25 cellular contexts compared by ENCODE assay signal in the genomic region with DNA sequence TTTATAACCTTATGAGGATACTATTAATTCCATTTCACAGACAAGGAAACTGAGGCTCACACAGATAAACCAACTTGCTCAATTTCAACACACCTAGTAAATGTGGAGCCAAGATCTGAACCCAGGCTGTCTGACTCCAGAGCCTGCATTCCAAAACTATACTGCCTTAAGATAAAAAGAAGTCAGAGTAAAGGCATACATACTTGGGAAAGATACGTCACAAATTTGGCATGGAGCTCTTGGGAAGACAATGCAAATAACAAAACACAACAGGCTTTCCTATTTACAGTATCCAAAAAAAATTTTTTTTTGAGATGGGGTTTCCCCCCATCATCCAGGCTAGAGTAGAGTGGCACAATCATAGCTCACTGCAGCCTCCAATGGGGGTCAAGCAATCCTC.
"Had no signal": no experiment of that assay in that cellular context is flagged by ENCODE, and none has a peak within 500 bp of the region (broad histone marks: within the 10 kb centered on the region; RNA-seq: fewer than 3 reads in every experiment).

No MANE protein-coding gene starts in this region.

- H3K27ac ChIP-seq: ascending aorta, ovary, testis, WERI-Rb-1 had no signal

- ATAC-seq: left lung; right lobe of liver; stimulated activated naive CD8-positive, alpha-beta T cell treated with anti-CD3 and anti-CD28 coated beads, Interleukin-15, Interleukin-2, amounts not matched to agents 100 U/mL and 50 U/mL, for 24 hours had no signal

- H3K9me3 ChIP-seq: adrenal gland, ascending aorta, esophagus muscularis mucosa, left lung, ovary, right lobe of liver, testis, transverse colon had no signal

- H3K27ac Mint-ChIP-seq: activated CD4-positive, alpha-beta memory T cell treated with anti-CD3 and anti-CD28 coated beads, Interleukin-2, amount 10 ng/mL, durations not matched to agents 7 days and 5 days; activated CD4-positive, alpha-beta T cell treated with anti-CD3 and anti-CD28 coated beads, Interleukin-2, amount 10 ng/mL, durations not matched to agents 7 days and 5 days; activated naive CD8-positive, alpha-beta T cell treated with anti-CD3 and anti-CD28 coated beads for 36 hours; progenitor cell of endocrine pancreas; T-helper 1 cell treated with Interleukin-12 subunit alpha and Interleukin-12 subunit beta and Interleukin-4 antibody, amounts not matched to agents 30 μg/mL and 1 μg/mL, for 36 hours had no signal

- H3K4me3 Mint-ChIP-seq: activated CD4-positive, alpha-beta memory T cell treated with anti-CD3 and anti-CD28 coated beads, Interleukin-2, amount 10 ng/mL, durations not matched to agents 7 days and 5 days; activated CD4-positive, alpha-beta T cell treated with anti-CD3 and anti-CD28 coated beads, Interleukin-2, amount 10 ng/mL, durations not matched to agents 7 days and 5 days; activated naive CD8-positive, alpha-beta T cell treated with anti-CD3 and anti-CD28 coated beads for 36 hours; brain; dendritic cell treated with granulocyte-macrophage colony-stimulating factor and Interleukin-4, amounts not matched to agents 40 ng/mL and 50 ng/mL, for 4 days; T-helper 1 cell treated with Interleukin-12 subunit alpha and Interleukin-12 subunit beta and Interleukin-4 antibody, amounts not matched to agents 30 μg/mL and 1 μg/mL, for 36 hours had no signal

- H3K4me3 ChIP-seq: adrenal gland, ascending aorta, left lung, lung, ovary, right lobe of liver, testis had no signal

- H3K36me3 ChIP-seq: adrenal gland, ascending aorta, esophagus muscularis mucosa, left lung, ovary, right lobe of liver, transverse colon had no signal

- H3K9me3 Mint-ChIP-seq: activated CD4-positive, alpha-beta memory T cell treated with anti-CD3 and anti-CD28 coated beads, Interleukin-2, amount 10 ng/mL, durations not matched to agents 7 days and 5 days; dendritic cell treated with granulocyte-macrophage colony-stimulating factor and Interleukin-4, amounts not matched to agents 40 ng/mL and 50 ng/mL, for 4 days had no signal

- DNase-seq: activated CD4-positive, alpha-beta memory T cell treated with anti-CD3 and anti-CD28 coated beads, Interleukin-2, amount 10 ng/mL, durations not matched to agents 7 days and 5 days; activated CD4-positive, alpha-beta T cell treated with anti-CD3 and anti-CD28 coated beads, Interleukin-2, amount 10 ng/mL, durations not matched to agents 7 days and 5 days; activated CD4-positive, CD25-positive, alpha-beta regulatory T cell treated with anti-CD3 and anti-CD28 coated beads, Interleukin-2, amount 50 U/mL, for 72 hours; activated CD8-positive, alpha-beta memory T cell treated with anti-CD3 and anti-CD28 coated beads, Interleukin-2, amount 50 U/mL, for 48 hours; activated naive CD4-positive, alpha-beta T cell; activated naive CD8-positive, alpha-beta T cell treated with anti-CD3 and anti-CD28 coated beads for 36 hours; activated T-cell treated with anti-CD3 and anti-CD28 coated beads, Interleukin-2, amount 50 U/mL, for 48 hours; adrenal gland; effector CD4-positive, alpha-beta T cell; left lung; ovary; right lobe of liver; stimulated activated CD4-positive, alpha-beta T cell treated with anti-CD3 and anti-CD28 coated beads, Interleukin-4, amount 100 ng/mL, for 1 hour; stimulated activated naive CD8-positive, alpha-beta T cell treated with anti-CD3 and anti-CD28 coated beads, Interleukin-15, Interleukin-2, amounts not matched to agents 100 U/mL and 50 U/mL, for 24 hours; T-helper 9 cell; testis; transverse colon; WERI-Rb-1 had no signal

- H3K27me3 Mint-ChIP-seq: activated naive CD8-positive, alpha-beta T cell treated with anti-CD3 and anti-CD28 coated beads for 36 hours had no signal

- H3K4me1 ChIP-seq: right lobe of liver had no signal

- H3K27me3 ChIP-seq: adrenal gland, ascending aorta, esophagus muscularis mucosa, ovary, testis had no signal
